ENCODE assay signal across 15 cellular contexts in genomic region chr21:45021428-45022347, GRCh38. TPM values are rescaled to one million over a fixed set of nuclear protein-coding genes. Genes with fewer than 3 reads are reported as not detected.
DNase-seq lines count a peak whose midpoint lies in the region; ATAC-seq and TF ChIP-seq lines count a peak whose summit lies in the region.
"Had no signal": no experiment of that assay in that cellular context is flagged by ENCODE, and none has a peak within 500 bp of the region (broad histone marks: within the 10 kb centered on the region; RNA-seq: fewer than 3 reads in every experiment).

No MANE protein-coding gene starts in this region.

- ATAC-seq in lower lobe of right lung (no peak), HG03469 (IDR thresholded peaks at IDR 0.05; ENCODE audit: unreplicated experiment) (no peak)
- ATAC-seq: activated CD8-positive, alpha-beta memory T cell treated with anti-CD3 and anti-CD28 coated beads, Interleukin-2, amount 10 ng/mL, durations not matched to agents 7 days and 5 days; activated T-helper 17 cell treated with anti-CD3 and anti-CD28 coated beads, Interleukin-2, amount 50 U/mL, for 72 hours had no signal

- CTCF ChIA-PET in RWPE1 (lab: Yijun Ruan, JAX): interaction anchor here (0.5 to 1.3 kb wide), 2 partner anchors 11 to 1537 kb away, joined by 4 read pairs; no protein-coding TSS in a partner anchor

- H3K36me3 ChIP-seq in lower lobe of right lung (no peaks in the 10 kb centered on the region), sigmoid colon (no peaks in the 10 kb centered on the region)

- H3K4me1 ChIP-seq in lower lobe of right lung: no peaks in the 10 kb centered on the region
- peaks cover 0 to 21% (median 14%) of the 10 kb centered on the region in 4 donors for H3K4me1 ChIP-seq in sigmoid colon

- H3K27me3 ChIP-seq in lower lobe of right lung (ENCODE audit: low read depth) (peaks cover 23% of the 10 kb centered on the region), sigmoid colon (no peaks in the 10 kb centered on the region)

- 78 to 85% methylated on average over 31 of the region's 31 CpGs for WGBS in sigmoid colon, 2 donors

- DNase-seq in activated effector memory CD4-positive, alpha-beta T cell treated with anti-CD3 and anti-CD28 coated beads, Interleukin-2, amount 50 U/mL, for 16 hours: peak; percentile 53
- DNase-seq in activated effector memory CD4-positive, alpha-beta T cell treated with Interleukin-2 at 50 U/mL for 16 hours: no peak
- DNase-seq in RWPE1 (ENCODE audit: low spot score) (no peak), lower lobe of right lung (peak; percentile 46), sigmoid colon (peak; percentile 68), caudate nucleus (lab: John Stamatoyannopoulos, UW) (no peak), DMS79 treated with DMSO at 0.1 percent for 48 hours (lab: John Stamatoyannopoulos, UW) (no peak)
- DNase-seq: activated CD8-positive, alpha-beta memory T cell treated with anti-CD3 and anti-CD28 coated beads, Interleukin-2, amount 10 ng/mL, durations not matched to agents 7 days and 5 days; HCEC 1CT; hippocampal formation; NCI-H524; SHP77 had no signal

- H3K27ac ChIP-seq in RWPE1 (peak overlapping the region; percentile 97; the same call in 1 of the 2 replicates), lower lobe of right lung (no peak overlapping the region), sigmoid colon (no peak overlapping the region), caudate nucleus (ENCODE audit: low read depth, low read length) (no peak overlapping the region)
- H3K27ac ChIP-seq: BLaER1 treated with 17β-estradiol and CSF1 and Interleukin-3, amounts not matched to agents 10 nM and 100 nM had no signal

- POLR2A ChIA-PET in RWPE1 (lab: Yijun Ruan, JAX; ENCODE audit: low non-redundant PET): no interaction called here

- TF ChIP-seq POLR2A in sigmoid colon (IDR thresholded peaks at IDR 0.05): no peak

- no peak for TF ChIP-seq EP300 in sigmoid colon (IDR thresholded peaks at IDR 0.05)

- intact Hi-C loops in lower lobe of right lung (cut with DNase I) (no loop called here), sigmoid colon (cut with DNase I) (no loop called here)

- H3K9me3 ChIP-seq in lower lobe of right lung (peaks cover 8% of the 10 kb centered on the region), sigmoid colon (no peaks in the 10 kb centered on the region)

- H3K4me3 ChIP-seq in lower lobe of right lung (no peak overlapping the region), sigmoid colon (no peak overlapping the region)
- H3K4me3 ChIP-seq: BLaER1 treated with 17β-estradiol and CSF1 and Interleukin-3, amounts not matched to agents 10 nM and 100 nM had no signal

- TF ChIP-seq CTCF in RWPE1 (conservative IDR thresholded peaks at IDR 0.05; ENCODE audit: low read depth) (no peak), lower lobe of right lung (IDR thresholded peaks at IDR 0.05) (no peak), sigmoid colon (IDR thresholded peaks at IDR 0.05) (no peak)

RNA-seq across cellular contexts. Expression of gene ADARB1, which starts 52.7 kb away (rescaled TPM):
- total RNA-seq in lower lobe of right lung (48.2 TPM), sigmoid colon (100 to 1,000 TPM in 1 of 4 donors, 10 to 100 TPM in 3; 41.3 to 102 (median 71.0) TPM)
- polyA plus RNA-seq in sigmoid colon: 1 to 10 TPM in 2 of 3 donors, under 1 TPM in 1; 0.92 to 7.5 (median 2.4) TPM

Comparison
In these comparisons a context has a peak if more than half of its experiments do, and no peak if none do; other contexts are left out.
1. DNase-seq: peak in activated effector memory CD4-positive, alpha-beta T cell treated with anti-CD3 and anti-CD28 coated beads, Interleukin-2, amount 50 U/mL, for 16 hours (single experiment), lower lobe of right lung (single experiment) and sigmoid colon (single experiment); none in activated effector memory CD4-positive, alpha-beta T cell treated with Interleukin-2 at 50 U/mL for 16 hours (single experiment), RWPE1 (single experiment), caudate nucleus (0 of 61) and DMS79 treated with DMSO at 0.1 percent for 48 hours (single experiment).